Comparison of ENCODE assay signal across 31 cellular contexts in genomic region chr11:87924125-87924524, GRCh38.
"Had no signal": no experiment of that assay in that cellular context is flagged by ENCODE, and none has a peak within 500 bp of the region (broad histone marks: within the 10 kb centered on the region; RNA-seq: fewer than 3 reads in every experiment).

No MANE protein-coding gene starts in this region.

- H2AFZ ChIP-seq: neural progenitor cell, parathyroid adenoma had no signal

- H3K79me2 ChIP-seq: parathyroid adenoma had no signal

- H3K27ac Mint-ChIP-seq: natural killer cell; nephron; neural progenitor cell; progenitor cell of endocrine pancreas; stimulated activated memory B cell treated with anti-CD40 and anti-IgM and Interleukin-4, amounts not matched to agents 10 μg/mL and 1 μg/mL and 100 μg/mL, for 72 hours; stimulated activated naive CD8-positive, alpha-beta T cell treated with anti-CD3 and anti-CD28 coated beads, Interleukin-15, amount 100 ng/mL, for 72 hours; type B pancreatic cell had no signal

- H3K4me3 Mint-ChIP-seq: natural killer cell; nephron; neural progenitor cell; stimulated activated memory B cell treated with anti-CD40 and anti-IgM and Interleukin-4, amounts not matched to agents 10 μg/mL and 1 μg/mL and 100 μg/mL, for 72 hours; stimulated activated naive CD8-positive, alpha-beta T cell treated with anti-CD3 and anti-CD28 coated beads, Interleukin-15, amount 100 ng/mL, for 72 hours; type B pancreatic cell had no signal

- H3K4me2 ChIP-seq: neural progenitor cell, smooth muscle cell had no signal

- H3K4me1 ChIP-seq: neural progenitor cell, parathyroid adenoma, psoas muscle, spleen, suprapubic skin, testis, tibial artery, transverse colon, upper lobe of right lung, uterus had no signal

- H3K36me3 Mint-ChIP-seq: natural killer cell; neural progenitor cell; stimulated activated memory B cell treated with anti-CD40 and anti-IgM and Interleukin-4, amounts not matched to agents 10 μg/mL and 1 μg/mL and 100 μg/mL, for 72 hours; type B pancreatic cell had no signal

- H3K9me3 Mint-ChIP-seq: nephron; neural progenitor cell; stimulated activated naive CD8-positive, alpha-beta T cell treated with anti-CD3 and anti-CD28 coated beads, Interleukin-15, amount 100 ng/mL, for 72 hours; type B pancreatic cell had no signal

- H3K9me3 ChIP-seq: ovary, psoas muscle, spleen, suprapubic skin, testis, tibial artery, transverse colon, upper lobe of right lung, uterus had no signal

- H3K4me3 ChIP-seq: neural progenitor cell, ovary, psoas muscle, skin epidermis, smooth muscle cell, spleen, suprapubic skin, testis, tibial artery, transverse colon, upper lobe of right lung, uterus had no signal

- H3K36me3 ChIP-seq: neural progenitor cell, ovary, spleen, suprapubic skin, tibial artery, transverse colon, upper lobe of right lung, uterus had no signal

- H3K27me3 ChIP-seq: neural progenitor cell, ovary, spleen, suprapubic skin, testis, tibial artery, transverse colon, upper lobe of right lung, uterus had no signal

- DNase-seq: natural killer cell; occipital lobe; ovary; posterior cingulate gyrus; psoas muscle; right cardiac atrium; spleen; stimulated activated CD4-positive, alpha-beta T cell treated with anti-CD3 and anti-CD28 coated beads, Interleukin-12 subunit alpha, Interleukin-12 subunit beta, amount 100 ng/mL, for 4 hours; stimulated activated CD4-positive, alpha-beta T cell treated with anti-CD3 and anti-CD28 coated beads, Interleukin-1b, Interleukin-23, amount 100 ng/mL, for 48 hours; stimulated activated CD4-positive, alpha-beta T cell treated with anti-CD3 and anti-CD28 coated beads, Interleukin-4, amount 100 ng/mL, for 1 hour; stimulated activated CD4-positive, alpha-beta T cell treated with anti-CD3 and anti-CD28 coated beads, Interleukin-4, amount 100 ng/mL, for 4 hours; stimulated activated CD8-positive, alpha-beta memory T cell treated with anti-CD3 and anti-CD28 coated beads, Interleukin-4, amount 100 ng/mL, for 48 hours; stimulated activated naive CD4-positive, alpha-beta T cell; stimulated activated naive CD8-positive, alpha-beta T cell treated with anti-CD3 and anti-CD28 coated beads, Interleukin-15, amount 100 ng/mL, for 72 hours; stimulated activated naive CD8-positive, alpha-beta T cell treated with anti-CD3 and anti-CD28 coated beads, Interleukin-15, Interleukin-2, amounts not matched to agents 100 U/mL and 50 U/mL, for 24 hours; substantia nigra; testis; tibial artery; transverse colon; upper lobe of right lung; uterus had no signal

- H3K27ac ChIP-seq: neural progenitor cell, ovary, parathyroid adenoma, psoas muscle, skin epidermis, spleen, suprapubic skin, testis, tibial artery, transverse colon, upper lobe of right lung, uterus had no signal

- H3K4me1 Mint-ChIP-seq: natural killer cell; nephron; neural progenitor cell; stimulated activated memory B cell treated with anti-CD40 and anti-IgM and Interleukin-4, amounts not matched to agents 10 μg/mL and 1 μg/mL and 100 μg/mL, for 72 hours; stimulated activated naive CD8-positive, alpha-beta T cell treated with anti-CD3 and anti-CD28 coated beads, Interleukin-15, amount 100 ng/mL, for 72 hours had no signal

- H3K27me3 Mint-ChIP-seq: progenitor cell of endocrine pancreas; stimulated activated memory B cell treated with anti-CD40 and anti-IgM and Interleukin-4, amounts not matched to agents 10 μg/mL and 1 μg/mL and 100 μg/mL, for 72 hours; stimulated activated naive CD8-positive, alpha-beta T cell treated with anti-CD3 and anti-CD28 coated beads, Interleukin-15, amount 100 ng/mL, for 72 hours; type B pancreatic cell had no signal

- H3K9ac ChIP-seq: neural progenitor cell, parathyroid adenoma had no signal

- ATAC-seq: natural killer cell; psoas muscle; right cardiac atrium; sciatic nerve; stimulated activated memory B cell treated with anti-CD40 and anti-IgM and Interleukin-4, amounts not matched to agents 10 μg/mL and 1 μg/mL and 100 μg/mL, for 72 hours; stimulated activated naive CD8-positive, alpha-beta T cell treated with anti-CD3 and anti-CD28 coated beads, Interleukin-15, amount 100 ng/mL, for 72 hours; stimulated activated naive CD8-positive, alpha-beta T cell treated with anti-CD3 and anti-CD28 coated beads, Interleukin-15, Interleukin-2, amounts not matched to agents 100 U/mL and 50 U/mL, for 24 hours; upper lobe of right lung had no signal
